In genomic region chr18:63936932-63937393, GRCh38 we compare ENCODE assay signal across 10 cellular contexts. TPM values are rescaled to one million over a fixed set of nuclear protein-coding genes. Genes with fewer than 3 reads are reported as not detected.
A peak's percentile ranks its signal among the peaks of the same experiment; 100 is the strongest.
DNase-seq lines count a peak whose midpoint lies in the region; ATAC-seq, FAIRE-seq and TF ChIP-seq lines count a peak whose summit lies in the region.
"Had no signal": no experiment of that assay in that cellular context is flagged by ENCODE, and none has a peak within 500 bp of the region (broad histone marks: within the 10 kb centered on the region; RNA-seq: fewer than 3 reads in every experiment).

No MANE protein-coding gene starts in this region.

- 35 to 44% (median 36%) methylated on average over 19 of the region's 19 CpGs for WGBS in small intestine, 3 donors

- no peaks in the 10 kb centered on the region for H3K79me2 ChIP-seq in osteoblast (ENCODE audit: insufficient read depth, low read length)

- DNase-seq in astrocyte of the spinal cord (ENCODE audit: low read depth, low spot score) = no peak
- peak; percentile 37 for DNase-seq in osteoblast (ENCODE audit: insufficient read length, low spot score, missing footprints)
- no peak for DNase-seq in stimulated activated CD4-positive, alpha-beta T cell treated with anti-CD3 and anti-CD28 coated beads, Interleukin-4, amount 100 ng/mL, for 4 hours
- no peak for DNase-seq in small intestine
- DNase-seq in OCI-M2 (lab: John Stamatoyannopoulos, UW; ENCODE audit: unreplicated experiment) = no peak
- DNase-seq in NCI-H524 (lab: John Stamatoyannopoulos, UW) = no peak

- no peaks in the 10 kb centered on the region for H4K20me1 ChIP-seq in osteoblast (ENCODE audit: insufficient read depth, low read length)

- no peak for FAIRE-seq in small intestine (lab: Jason Lieb, UNC)

- H3K36me3 ChIP-seq in osteoblast (ENCODE audit: insufficient read depth, low read length) = no peaks in the 10 kb centered on the region
- no peaks in the 10 kb centered on the region for H3K36me3 ChIP-seq in small intestine (ENCODE audit: control insufficient read depth in 2 of 2, insufficient read depth in 2 of 2, low read length in 2 of 2)

- in situ Hi-C loops in astrocyte of the spinal cord (cut with HindIII; ENCODE audit: low sequenced_read_pairs) = no loop called here

- H3K4me2 ChIP-seq in osteoblast (ENCODE audit: insufficient read depth, low read length) = peak overlapping the region; percentile 89

- peak overlapping the region; percentile 80 for H2AFZ ChIP-seq in osteoblast (ENCODE audit: low read length)

- H3K4me1 ChIP-seq in osteoblast (ENCODE audit: insufficient read depth, low read length) (peaks cover 5% of the 10 kb centered on the region), small intestine (ENCODE audit: control insufficient read depth in 2 of 2, insufficient read depth in 1 of 2, low read depth in 1 of 2, low read length in 1 of 2) (no peaks in the 10 kb centered on the region)

- H3K27ac ChIP-seq in osteoblast (ENCODE audit: low read depth, low read length) (no peak overlapping the region), small intestine (ENCODE audit: low read depth in 1 of 2, low read length in 1 of 2) (no peak overlapping the region)

- no peaks in the 10 kb centered on the region for H3K9me3 ChIP-seq in osteoblast (ENCODE audit: low read depth, low read length)
- no peaks in the 10 kb centered on the region for H3K9me3 ChIP-seq in small intestine (ENCODE audit: control insufficient read depth, low read depth)

- H3K27me3 ChIP-seq in osteoblast (ENCODE audit: insufficient read depth, low read length) = peaks cover 32% of the 10 kb centered on the region
- H3K27me3 ChIP-seq in small intestine (ENCODE audit: control insufficient read depth in 2 of 2, insufficient read depth in 2 of 2, low read length in 2 of 2) = peaks cover 0 to 6% of the 10 kb centered on the region in 2 donors

- H3K4me3 ChIP-seq in astrocyte of the spinal cord (ENCODE audit: low read depth, low read length) (peak overlapping the region; percentile 60), osteoblast (ENCODE audit: insufficient read depth, low read length) (peak overlapping the region; percentile 76), small intestine (ENCODE audit: low read depth in 1 of 2, low read length in 2 of 2) (no peak overlapping the region)

- peak; percentile 5 for ATAC-seq in GM18499 (IDR thresholded peaks at IDR 0.05; ENCODE audit: insufficient read depth, unreplicated experiment)
- peak; percentile 31 for ATAC-seq in HG02870 (IDR thresholded peaks at IDR 0.05; ENCODE audit: unreplicated experiment)

- no peak for TF ChIP-seq CTCF in astrocyte of the spinal cord (IDR thresholded peaks at IDR 0.05; ENCODE audit: low read depth, low read length)
- TF ChIP-seq CTCF in osteoblast (IDR thresholded peaks at IDR 0.05; ENCODE audit: extremely low read depth, low read depth, low read length) = no peak

RNA-seq across cellular contexts. Expression of gene HMSD, which starts 12.1 kb away (rescaled TPM):
- total RNA-seq in osteoblast = under 0.01 and 1.4 TPM in 2 replicates
- polyA plus RNA-seq in small intestine = under 1 TPM in 1 of 3 donors, not detected in 2; 0.48 TPM
- total RNA-seq: renal cortical epithelial cell had no signal

RNA-seq across cellular contexts. Expression of gene SERPINB10, which starts 29.2 kb away (rescaled TPM):
- 0.29 TPM in 1 of 2 replicates, not detected in the other for total RNA-seq in osteoblast
- polyA plus RNA-seq in small intestine = not detected
- total RNA-seq: activated naive CD4-positive, alpha-beta T cell treated with anti-CD3 and anti-CD28 coated beads, Interleukin-2, amount 50 U/mL, for 72 hours; renal cortical epithelial cell had no signal

RNA-seq across cellular contexts. Expression of gene SERPINB8, which starts 32.9 kb away (rescaled TPM):
- total RNA-seq in osteoblast = 30.4 and 31.8 TPM in 2 replicates
- polyA plus RNA-seq in small intestine = 10 to 100 TPM; 11.6 to 15.7 (median 12.9) TPM

RNA-seq across cellular contexts. Expression of gene SERPINB2, which starts 49.5 kb away (rescaled TPM):
- 0.72 and 1.8 TPM in 2 replicates for total RNA-seq in osteoblast
- polyA plus RNA-seq in small intestine = under 1 TPM; 0.03 to 0.81 (median 0.67) TPM
- total RNA-seq: activated naive CD4-positive, alpha-beta T cell treated with anti-CD3 and anti-CD28 coated beads, Interleukin-2, amount 50 U/mL, for 72 hours; renal cortical epithelial cell had no signal

Comparison
In these comparisons a context has a peak if more than half of its experiments do, and no peak if none do; other contexts are left out.
1. H3K4me3 ChIP-seq: peak in astrocyte of the spinal cord (single experiment) and osteoblast (single experiment); none in small intestine (0 of 2).